ENCODE assay signal across 22 cellular contexts in genomic region chrX:43817454-43817853, GRCh38.
DNase-seq lines count a peak whose midpoint lies in the region; ATAC-seq and FAIRE-seq lines count a peak whose summit lies in the region.
"Had no signal": no experiment of that assay in that cellular context is flagged by ENCODE, and none has a peak within 500 bp of the region (broad histone marks: within the 10 kb centered on the region; RNA-seq: fewer than 3 reads in every experiment).

No MANE protein-coding gene starts in this region.

- DNase-seq in NCI-H345 (lab: John Stamatoyannopoulos, UW) (peak; percentile 3), NCI-H345 treated with DMSO at 0.1 percent for 48 hours (lab: John Stamatoyannopoulos, UW; ENCODE audit: unreplicated experiment) (no peak), NCI-H69 (lab: John Stamatoyannopoulos, UW) (peak; percentile 8), left colon (peak in 1 of 2 donors; percentile 9), small intestine (peak; percentile 85), activated gamma-delta T cell (lab: John Stamatoyannopoulos, UW) (no peak)
- DNase-seq: AML-193; Caco-2; Calu3; CD4-positive, alpha-beta T cell; CD8-positive, alpha-beta T cell; DMS79 treated with DMSO at 0.1 percent for 48 hours; GF-D8 had no signal

- H3K36me3 ChIP-seq in small intestine (ENCODE audit: control insufficient read depth in 2 of 2, insufficient read depth in 2 of 2, low read length in 2 of 2): no peaks in the 10 kb centered on the region
- H3K36me3 ChIP-seq: BLaER1 treated with 17β-estradiol and CSF1 and Interleukin-3, amounts not matched to agents 10 nM and 100 nM had no signal

- FAIRE-seq in small intestine (lab: Jason Lieb, UNC): peak; percentile 96
- FAIRE-seq: D721Med, G401.6, GM12891, GM19239 had no signal

- peak; percentile 84 for ATAC-seq in left colon
- no peak for ATAC-seq in GM19452 (IDR thresholded peaks at IDR 0.05; ENCODE audit: unreplicated experiment)
- ATAC-seq: A549; CD8-positive, alpha-beta T cell had no signal

- H3K9me3 ChIP-seq in small intestine (ENCODE audit: control insufficient read depth, low read depth): no peaks in the 10 kb centered on the region
- H3K9me3 ChIP-seq: A549, Caco-2 had no signal

- no peaks in the 10 kb centered on the region for H3K4me1 ChIP-seq in small intestine (ENCODE audit: control insufficient read depth in 2 of 2, insufficient read depth in 1 of 2, low read depth in 1 of 2, low read length in 1 of 2)
- H3K4me1 ChIP-seq: A549, Caco-2 had no signal

- 25 to 52% (median 40%) methylated on average over 3 of the region's 3 CpGs for WGBS in small intestine, 3 donors

- intact Hi-C loops in left colon (cut with DNase I, micrococcal nuclease): no loop called here

- no peaks in the 10 kb centered on the region for H3K27me3 ChIP-seq in small intestine (ENCODE audit: control insufficient read depth in 2 of 2, insufficient read depth in 2 of 2, low read length in 2 of 2)

- H3K27ac ChIP-seq in small intestine (ENCODE audit: low read depth in 1 of 2, low read length in 1 of 2): no peak overlapping the region
- H3K27ac ChIP-seq: 22Rv1; A549; BLaER1 treated with 17β-estradiol and CSF1 and Interleukin-3, amounts not matched to agents 10 nM and 100 nM; C4-2B had no signal

- H3K4me3 ChIP-seq in small intestine (ENCODE audit: low read depth in 1 of 2, low read length in 2 of 2): no peak overlapping the region
- H3K4me3 ChIP-seq: A549; BLaER1 treated with 17β-estradiol and CSF1 and Interleukin-3, amounts not matched to agents 10 nM and 100 nM had no signal

Comparison
In these comparisons a context has a peak if more than half of its experiments do, and no peak if none do; other contexts are left out.
1. DNase-seq: peak in NCI-H345 (single experiment), NCI-H69 (single experiment) and small intestine (single experiment); none in NCI-H345 treated with DMSO at 0.1 percent for 48 hours (single experiment) and activated gamma-delta T cell (single experiment).